Comparison of ENCODE assay signal across 1 cellular context in the genomic region with DNA sequence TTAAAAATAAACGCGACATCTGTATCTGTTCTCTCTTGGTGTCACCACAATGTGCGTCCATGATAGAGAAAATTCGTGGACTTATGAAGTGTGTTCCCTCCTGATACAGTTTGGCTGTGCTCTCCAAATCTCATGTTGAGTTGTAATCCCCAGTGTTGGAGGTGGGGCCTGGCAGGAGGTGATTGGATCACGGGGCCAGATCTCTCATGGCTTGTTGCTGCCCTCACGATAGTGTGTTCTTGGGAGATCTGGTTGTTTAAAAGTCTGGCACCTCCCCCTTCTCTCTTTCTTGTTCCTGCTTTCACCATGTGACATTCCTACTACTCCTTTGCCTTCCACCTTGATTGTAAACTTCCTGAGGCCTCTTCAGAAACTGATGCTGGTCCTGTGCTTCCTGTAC.
TF ChIP-seq lines count a peak whose summit lies in the region.

No MANE protein-coding gene starts in this region.

TF ChIP-seq in GM23338, 12 proteins besides CTCF, POLR2A, EP300 and RAD21 (continued from another document):
- TF ChIP-seq, protein P1, sequence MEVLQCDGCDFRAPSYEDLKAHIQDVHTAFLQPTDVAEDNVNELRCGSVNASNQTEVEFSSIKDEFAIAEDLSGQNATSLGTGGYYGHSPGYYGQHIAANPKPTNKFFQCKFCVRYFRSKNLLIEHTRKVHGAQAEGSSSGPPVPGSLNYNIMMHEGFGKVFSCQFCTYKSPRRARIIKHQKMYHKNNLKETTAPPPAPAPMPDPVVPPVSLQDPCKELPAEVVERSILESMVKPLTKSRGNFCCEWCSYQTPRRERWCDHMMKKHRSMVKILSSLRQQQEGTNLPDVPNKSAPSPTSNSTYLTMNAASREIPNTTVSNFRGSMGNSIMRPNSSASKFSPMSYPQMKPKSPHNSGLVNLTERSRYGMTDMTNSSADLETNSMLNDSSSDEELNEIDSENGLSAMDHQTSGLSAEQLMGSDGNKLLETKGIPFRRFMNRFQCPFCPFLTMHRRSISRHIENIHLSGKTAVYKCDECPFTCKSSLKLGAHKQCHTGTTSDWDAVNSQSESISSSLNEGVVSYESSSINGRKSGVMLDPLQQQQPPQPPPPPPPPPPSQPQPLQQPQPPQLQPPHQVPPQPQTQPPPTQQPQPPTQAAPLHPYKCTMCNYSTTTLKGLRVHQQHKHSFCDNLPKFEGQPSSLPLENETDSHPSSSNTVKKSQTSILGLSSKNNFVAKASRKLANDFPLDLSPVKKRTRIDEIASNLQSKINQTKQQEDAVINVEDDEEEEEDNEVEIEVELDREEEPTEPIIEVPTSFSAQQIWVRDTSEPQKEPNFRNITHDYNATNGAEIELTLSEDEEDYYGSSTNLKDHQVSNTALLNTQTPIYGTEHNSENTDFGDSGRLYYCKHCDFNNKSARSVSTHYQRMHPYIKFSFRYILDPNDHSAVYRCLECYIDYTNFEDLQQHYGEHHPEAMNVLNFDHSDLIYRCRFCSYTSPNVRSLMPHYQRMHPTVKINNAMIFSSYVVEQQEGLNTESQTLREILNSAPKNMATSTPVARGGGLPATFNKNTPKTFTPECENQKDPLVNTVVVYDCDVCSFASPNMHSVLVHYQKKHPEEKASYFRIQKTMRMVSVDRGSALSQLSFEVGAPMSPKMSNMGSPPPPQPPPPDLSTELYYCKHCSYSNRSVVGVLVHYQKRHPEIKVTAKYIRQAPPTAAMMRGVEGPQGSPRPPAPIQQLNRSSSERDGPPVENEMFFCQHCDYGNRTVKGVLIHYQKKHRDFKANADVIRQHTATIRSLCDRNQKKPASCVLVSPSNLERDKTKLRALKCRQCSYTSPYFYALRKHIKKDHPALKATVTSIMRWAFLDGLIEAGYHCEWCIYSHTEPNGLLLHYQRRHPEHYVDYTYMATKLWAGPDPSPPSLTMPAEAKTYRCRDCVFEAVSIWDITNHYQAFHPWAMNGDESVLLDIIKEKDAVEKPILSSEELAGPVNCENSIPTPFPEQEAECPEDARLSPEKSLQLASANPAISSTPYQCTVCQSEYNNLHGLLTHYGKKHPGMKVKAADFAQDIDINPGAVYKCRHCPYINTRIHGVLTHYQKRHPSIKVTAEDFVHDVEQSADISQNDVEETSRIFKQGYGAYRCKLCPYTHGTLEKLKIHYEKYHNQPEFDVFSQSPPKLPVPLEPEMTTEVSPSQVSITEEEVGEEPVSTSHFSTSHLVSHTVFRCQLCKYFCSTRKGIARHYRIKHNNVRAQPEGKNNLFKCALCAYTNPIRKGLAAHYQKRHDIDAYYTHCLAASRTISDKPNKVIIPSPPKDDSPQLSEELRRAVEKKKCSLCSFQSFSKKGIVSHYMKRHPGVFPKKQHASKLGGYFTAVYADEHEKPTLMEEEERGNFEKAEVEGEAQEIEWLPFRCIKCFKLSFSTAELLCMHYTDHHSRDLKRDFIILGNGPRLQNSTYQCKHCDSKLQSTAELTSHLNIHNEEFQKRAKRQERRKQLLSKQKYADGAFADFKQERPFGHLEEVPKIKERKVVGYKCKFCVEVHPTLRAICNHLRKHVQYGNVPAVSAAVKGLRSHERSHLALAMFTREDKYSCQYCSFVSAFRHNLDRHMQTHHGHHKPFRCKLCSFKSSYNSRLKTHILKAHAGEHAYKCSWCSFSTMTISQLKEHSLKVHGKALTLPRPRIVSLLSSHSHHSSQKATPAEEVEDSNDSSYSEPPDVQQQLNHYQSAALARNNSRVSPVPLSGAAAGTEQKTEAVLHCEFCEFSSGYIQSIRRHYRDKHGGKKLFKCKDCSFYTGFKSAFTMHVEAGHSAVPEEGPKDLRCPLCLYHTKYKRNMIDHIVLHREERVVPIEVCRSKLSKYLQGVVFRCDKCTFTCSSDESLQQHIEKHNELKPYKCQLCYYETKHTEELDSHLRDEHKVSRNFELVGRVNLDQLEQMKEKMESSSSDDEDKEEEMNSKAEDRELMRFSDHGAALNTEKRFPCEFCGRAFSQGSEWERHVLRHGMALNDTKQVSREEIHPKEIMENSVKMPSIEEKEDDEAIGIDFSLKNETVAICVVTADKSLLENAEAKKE (CRISPR knock-in tag; IDR thresholded peaks at IDR 0.05), result no peak
- TF ChIP-seq STAT1 (IDR thresholded peaks at IDR 0.05; ENCODE audit: unreplicated experiment) (no peak), EZH2phosphoT487 (IDR thresholded peaks at IDR 0.05; ENCODE audit: unreplicated experiment) (no peak)
